ENCODE assay signal across 1 cellular context in the genomic region with DNA sequence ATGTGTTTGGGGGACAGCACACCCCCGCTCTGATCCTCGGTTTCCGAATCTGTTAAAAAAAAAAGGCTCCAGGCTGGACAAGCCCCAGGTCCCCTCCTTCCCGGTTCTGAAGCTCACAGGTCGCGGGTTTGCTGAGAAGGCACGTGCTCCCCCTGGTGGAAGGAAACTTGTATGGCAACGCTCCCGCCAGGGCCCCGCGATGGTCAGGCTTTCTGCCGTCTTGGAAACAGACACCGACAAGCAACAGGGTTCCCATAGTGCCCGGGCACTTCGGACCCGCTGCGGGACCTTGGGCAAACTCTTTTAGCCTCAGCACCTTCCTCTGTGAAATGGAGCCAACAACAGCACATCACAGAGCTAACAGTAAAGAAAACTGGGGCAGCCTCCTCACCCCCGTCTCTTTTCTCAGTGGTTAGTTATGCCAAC.
A peak's percentile ranks its signal among the peaks of the same experiment; 100 is the strongest.
TF ChIP-seq lines count a peak whose summit lies in the region.

No MANE protein-coding gene starts in this region.

TF ChIP-seq in K562, 482 proteins besides CTCF, POLR2A, EP300 and RAD21 (continued from another document):
- TF ChIP-seq, protein P1, sequence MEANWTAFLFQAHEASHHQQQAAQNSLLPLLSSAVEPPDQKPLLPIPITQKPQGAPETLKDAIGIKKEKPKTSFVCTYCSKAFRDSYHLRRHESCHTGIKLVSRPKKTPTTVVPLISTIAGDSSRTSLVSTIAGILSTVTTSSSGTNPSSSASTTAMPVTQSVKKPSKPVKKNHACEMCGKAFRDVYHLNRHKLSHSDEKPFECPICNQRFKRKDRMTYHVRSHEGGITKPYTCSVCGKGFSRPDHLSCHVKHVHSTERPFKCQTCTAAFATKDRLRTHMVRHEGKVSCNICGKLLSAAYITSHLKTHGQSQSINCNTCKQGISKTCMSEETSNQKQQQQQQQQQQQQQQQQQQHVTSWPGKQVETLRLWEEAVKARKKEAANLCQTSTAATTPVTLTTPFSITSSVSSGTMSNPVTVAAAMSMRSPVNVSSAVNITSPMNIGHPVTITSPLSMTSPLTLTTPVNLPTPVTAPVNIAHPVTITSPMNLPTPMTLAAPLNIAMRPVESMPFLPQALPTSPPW (CRISPR knock-in tag; IDR thresholded peaks at IDR 0.05): no peak
- TF ChIP-seq FOS (IDR thresholded peaks at IDR 0.05; ENCODE audit: extremely low read depth, insufficient read length): no peak
- no peak for TF ChIP-seq KLF13 (tag; IDR thresholded peaks at IDR 0.05; ENCODE audit: borderline replicate concordance, low read depth)
- peak; percentile 24; the same call in 1 of the 2 replicates for TF ChIP-seq DEAF1 (CRISPR knock-in tag; IDR thresholded peaks at IDR 0.05)
- no peak for TF ChIP-seq ZNF232 (CRISPR knock-in tag; IDR thresholded peaks at IDR 0.05)
- no peak for TF ChIP-seq ZNF512 (tag; IDR thresholded peaks at IDR 0.05)
- no peak for TF ChIP-seq HMGN3 (IDR thresholded peaks at IDR 0.05; ENCODE audit: borderline replicate concordance, extremely low read depth, insufficient read length, low read depth, low read length)
- TF ChIP-seq SREBF2 (CRISPR knock-in tag; IDR thresholded peaks at IDR 0.05): no peak
- TF ChIP-seq POU5F1 (IDR thresholded peaks at IDR 0.05; ENCODE audit: borderline replicate concordance, low read depth, low read length, partially characterized antibody): peak; percentile 34
- no peak for TF ChIP-seq KDM5B (IDR thresholded peaks at IDR 0.05; ENCODE audit: insufficient replicate concordance, low read depth, low read length)
- TF ChIP-seq STAG1 (CRISPR knock-in tag; IDR thresholded peaks at IDR 0.05; ENCODE audit: borderline replicate concordance): peak; percentile 55; the same call in 1 of the 2 replicates
- no peak for TF ChIP-seq NCOA6 (IDR thresholded peaks at IDR 0.05)
- peak; percentile 48; the same call in 1 of the 2 replicates for TF ChIP-seq BHLHE40 (IDR thresholded peaks at IDR 0.05; ENCODE audit: low read length)
- TF ChIP-seq KDM4B (IDR thresholded peaks at IDR 0.05; ENCODE audit: borderline replicate concordance in 2 of 2, low read depth in 1 of 2): no peak
- TF ChIP-seq ZNF695 (CRISPR knock-in tag; IDR thresholded peaks at IDR 0.05): no peak
- TF ChIP-seq ZBED1 (IDR thresholded peaks at IDR 0.05): no peak
- TF ChIP-seq ZFP30 (CRISPR knock-in tag; IDR thresholded peaks at IDR 0.05; ENCODE audit: borderline replicate concordance): no peak
- no peak for TF ChIP-seq ZNF551 (CRISPR knock-in tag; IDR thresholded peaks at IDR 0.05)
- no peak for TF ChIP-seq ZFP36 (IDR thresholded peaks at IDR 0.05; ENCODE audit: low read depth, low read length, partially characterized antibody)
- TF ChIP-seq, protein P2, sequence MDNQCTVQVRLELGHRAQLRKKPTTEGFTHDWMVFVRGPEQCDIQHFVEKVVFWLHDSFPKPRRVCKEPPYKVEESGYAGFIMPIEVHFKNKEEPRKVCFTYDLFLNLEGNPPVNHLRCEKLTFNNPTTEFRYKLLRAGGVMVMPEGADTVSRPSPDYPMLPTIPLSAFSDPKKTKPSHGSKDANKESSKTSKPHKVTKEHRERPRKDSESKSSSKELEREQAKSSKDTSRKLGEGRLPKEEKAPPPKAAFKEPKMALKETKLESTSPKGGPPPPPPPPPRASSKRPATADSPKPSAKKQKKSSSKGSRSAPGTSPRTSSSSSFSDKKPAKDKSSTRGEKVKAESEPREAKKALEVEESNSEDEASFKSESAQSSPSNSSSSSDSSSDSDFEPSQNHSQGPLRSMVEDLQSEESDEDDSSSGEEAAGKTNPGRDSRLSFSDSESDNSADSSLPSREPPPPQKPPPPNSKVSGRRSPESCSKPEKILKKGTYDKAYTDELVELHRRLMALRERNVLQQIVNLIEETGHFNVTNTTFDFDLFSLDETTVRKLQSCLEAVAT (IDR thresholded peaks at IDR 0.05): no peak
- no peak for TF ChIP-seq ZNF324 (CRISPR knock-in tag; IDR thresholded peaks at IDR 0.05)
- TF ChIP-seq EGR1 (conservative IDR thresholded peaks at IDR 0.05): no peak
- TF ChIP-seq NCOA1 (IDR thresholded peaks at IDR 0.05; ENCODE audit: low read depth): no peak
- TF ChIP-seq, protein P3, sequence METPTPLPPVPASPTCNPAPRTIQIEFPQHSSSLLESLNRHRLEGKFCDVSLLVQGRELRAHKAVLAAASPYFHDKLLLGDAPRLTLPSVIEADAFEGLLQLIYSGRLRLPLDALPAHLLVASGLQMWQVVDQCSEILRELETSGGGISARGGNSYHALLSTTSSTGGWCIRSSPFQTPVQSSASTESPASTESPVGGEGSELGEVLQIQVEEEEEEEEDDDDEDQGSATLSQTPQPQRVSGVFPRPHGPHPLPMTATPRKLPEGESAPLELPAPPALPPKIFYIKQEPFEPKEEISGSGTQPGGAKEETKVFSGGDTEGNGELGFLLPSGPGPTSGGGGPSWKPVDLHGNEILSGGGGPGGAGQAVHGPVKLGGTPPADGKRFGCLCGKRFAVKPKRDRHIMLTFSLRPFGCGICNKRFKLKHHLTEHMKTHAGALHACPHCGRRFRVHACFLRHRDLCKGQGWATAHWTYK (CRISPR knock-in tag; IDR thresholded peaks at IDR 0.05): no peak
- no peak for TF ChIP-seq CTCFL (IDR thresholded peaks at IDR 0.05; ENCODE audit: borderline replicate concordance, insufficient read depth, low read depth, low read length, poor library complexity, severe bottlenecking)
- TF ChIP-seq TFAM (CRISPR knock-in tag; conservative IDR thresholded peaks at IDR 0.05): no peak
